In genomic region chr14:60163741-60164140, GRCh38 we compare ENCODE assay signal across 9 cellular contexts. TPM values are rescaled to one million over a fixed set of nuclear protein-coding genes. Genes with fewer than 3 reads are reported as not detected.
DNase-seq lines count a peak whose midpoint lies in the region; ATAC-seq, FAIRE-seq and TF ChIP-seq lines count a peak whose summit lies in the region.
"Had no signal": no experiment of that assay in that cellular context is flagged by ENCODE, and none has a peak within 500 bp of the region (broad histone marks: within the 10 kb centered on the region; RNA-seq: fewer than 3 reads in every experiment).

No MANE protein-coding gene starts in this region.

- H3K9me3 ChIP-seq in kidney (ENCODE audit: control insufficient read depth in 1 of 2, low read length in 2 of 2): no peaks in the 10 kb centered on the region

- H3K4me3 ChIP-seq in GM23338 (peak overlapping the region; percentile 67; the same call in 1 of the 2 replicates), WI38 (ENCODE audit: low read depth, low read length) (peak overlapping the region; percentile 92), kidney (ENCODE audit: low read length in 2 of 2) (peak overlapping the region; percentile 26 to 96)

- ATAC-seq in GM23338 (no peak), GM18502 (IDR thresholded peaks at IDR 0.05; ENCODE audit: poor library complexity, unreplicated experiment) (no peak), GM21381 (IDR thresholded peaks at IDR 0.05; ENCODE audit: unreplicated experiment) (no peak)

- peak overlapping the region in 1 of 2 donors; percentile 97 for H3K9ac ChIP-seq in kidney (ENCODE audit: low read length in 2 of 2)

- H4K20me1 ChIP-seq in GM23338 (replicated peaks; ENCODE audit: insufficient read depth): no peaks in the 10 kb centered on the region; the same call in 1 of the 2 replicates

- H3K27me3 ChIP-seq in GM23338 (ENCODE audit: insufficient read depth): peaks cover 15% of the 10 kb centered on the region; the same call in 1 of the 2 replicates

- peaks cover 3% of the 10 kb centered on the region for H3K27me3 Mint-ChIP-seq in GM23338 (ENCODE audit: insufficient read depth, low read depth, poor library complexity)

- no peaks in the 10 kb centered on the region for H3K9me2 ChIP-seq in GM23338 (ENCODE audit: insufficient read depth)

- H3K79me2 ChIP-seq in GM23338 (replicated peaks; ENCODE audit: insufficient read depth): 0 out of 2 replicates have a peak, but pooled peaks cover 8% of the 10 kb centered on the region

- no peaks in the 10 kb centered on the region for H3K9me3 Mint-ChIP-seq in GM23338

- H3K27ac ChIP-seq in 22Rv1: peak overlapping the region; percentile 91
- no peak overlapping the region for H3K27ac ChIP-seq in GM23338 (ENCODE audit: low read depth)
- H3K27ac ChIP-seq in kidney (ENCODE audit: low read depth in 2 of 2, low read length in 2 of 2): no peak overlapping the region

- DNase-seq in GM23338 (ENCODE audit: low spot score) (peak; percentile 36), kidney (no peak), NCI-H226 (no peak), kidney tubule cell (ENCODE audit: low spot score) (no peak)
- DNase-seq: activated naive CD4-positive, alpha-beta T cell treated with anti-CD3 and anti-CD28 coated beads, Interleukin-2, amount 50 U/mL, for 16 hours had no signal

- peak overlapping the region; percentile 89 for H3K4me2 ChIP-seq in GM23338

- intact Hi-C loops in kidney (cut with DNase I): no loop called here

- no peaks in the 10 kb centered on the region for H3F3A ChIP-seq in GM23338 (replicated peaks; ENCODE audit: low read depth)

- H3K4me1 Mint-ChIP-seq in GM23338: peaks cover 22% of the 10 kb centered on the region

- H3K27ac Mint-ChIP-seq in GM23338: no peak overlapping the region

- no peaks in the 10 kb centered on the region; the same call in 2 of the 3 replicates for H3K36me3 Mint-ChIP-seq in GM23338 (ENCODE audit: low read depth)

- peak overlapping the region; percentile 95; the same call in 2 of the 3 replicates for H3K4me3 Mint-ChIP-seq in GM23338

- peaks cover 28% of the 10 kb centered on the region for H3K4me1 ChIP-seq in GM23338 (ENCODE audit: insufficient read depth)
- H3K4me1 ChIP-seq in kidney (ENCODE audit: control insufficient read depth in 1 of 2, insufficient read depth in 1 of 2, low read depth in 1 of 2, low read length in 2 of 2): peaks cover 2 to 10% of the 10 kb centered on the region in 2 donors

- no peak for FAIRE-seq in kidney (lab: Jason Lieb, UNC)

- no peaks in the 10 kb centered on the region for H3K36me3 ChIP-seq in GM23338 (ENCODE audit: insufficient read depth)
- H3K36me3 ChIP-seq in kidney (ENCODE audit: control insufficient read depth in 1 of 2, insufficient read depth in 2 of 2, low read length in 2 of 2): no peaks in the 10 kb centered on the region

- no peak overlapping the region for H2AFZ ChIP-seq in GM23338

- no peak for TF ChIP-seq CTCF in 22Rv1 (IDR thresholded peaks at IDR 0.05)
- TF ChIP-seq CTCF in GM23338 (conservative IDR thresholded peaks at IDR 0.05; ENCODE audit: low read depth in 2 of 2): no peak
- no peak for TF ChIP-seq CTCF in WI38 (IDR thresholded peaks at IDR 0.05; ENCODE audit: low read depth, low read length)
- TF ChIP-seq CTCF in kidney (IDR thresholded peaks at IDR 0.05; ENCODE audit: borderline replicate concordance, extremely low read depth, insufficient read depth): no peak

TF ChIP-seq in GM23338, 12 proteins besides CTCF, POLR2A, EP300 and RAD21 (continues in another document):
- no peak for TF ChIP-seq ZNF462 (CRISPR knock-in tag; IDR thresholded peaks at IDR 0.05)
- TF ChIP-seq ZNF114 (CRISPR knock-in tag; IDR thresholded peaks at IDR 0.05): no peak
- TF ChIP-seq JUNB (IDR thresholded peaks at IDR 0.05; ENCODE audit: unreplicated experiment): no peak
- TF ChIP-seq POLR2AphosphoS5 (IDR thresholded peaks at IDR 0.05; ENCODE audit: low read depth): no peak
- no peak for TF ChIP-seq EZH2 (IDR thresholded peaks at IDR 0.05; ENCODE audit: low read depth, unreplicated experiment)
- TF ChIP-seq EZH2phosphoT487 (IDR thresholded peaks at IDR 0.05; ENCODE audit: unreplicated experiment): no peak
- TF ChIP-seq NANOG (IDR thresholded peaks at IDR 0.05; ENCODE audit: borderline replicate concordance): no peak
- no peak for TF ChIP-seq ETS1 (IDR thresholded peaks at IDR 0.05)
- no peak for TF ChIP-seq STAT1 (IDR thresholded peaks at IDR 0.05; ENCODE audit: unreplicated experiment)
- no peak for TF ChIP-seq CREB1 (CRISPR knock-in tag; IDR thresholded peaks at IDR 0.05; ENCODE audit: low read depth)
- no peak for TF ChIP-seq ZNF331 (CRISPR knock-in tag; IDR thresholded peaks at IDR 0.05; ENCODE audit: low read depth)

RNA-seq across cellular contexts. Expression of gene DHRS7, which starts 1.5 kb away (rescaled TPM):
- total RNA-seq in GM23338 (2014; rRNA removed; shearing (Covaris generic)): 39.3 and 46.4 TPM in 2 replicates
- polyA plus RNA-seq in GM23338 (2016; fragmentation: Nextera tagmentation; extraction: Ambion mirVana) (34.4 and 39.4 TPM in 2 replicates), kidney (ENCODE audit: insufficient read depth, low read depth, low replicate concordance) (128 TPM)
- 93.7 TPM for total RNA-seq in kidney
